In the genomic region with DNA sequence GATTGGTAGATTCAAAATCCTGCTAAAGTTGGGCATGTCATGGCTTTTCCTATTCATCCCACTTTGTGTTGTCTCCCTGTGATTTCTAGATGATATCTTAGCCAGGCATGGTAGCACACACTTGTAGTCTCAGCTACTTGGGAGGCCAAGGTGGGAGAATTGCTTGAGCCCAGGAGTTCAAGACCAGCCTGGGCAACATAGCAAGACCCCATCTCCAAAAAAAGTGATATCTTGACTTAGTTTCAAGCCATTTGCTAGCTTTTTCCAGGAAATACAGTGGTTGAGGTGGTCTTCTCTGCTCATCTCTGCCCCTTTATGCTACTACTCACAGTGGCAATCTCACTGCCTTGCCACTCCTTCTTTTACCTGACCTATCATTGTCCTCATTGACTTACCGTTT, we compare ENCODE assay signal across 16 cellular contexts. TPM values are rescaled to one million over a fixed set of nuclear protein-coding genes. Genes with fewer than 3 reads are reported as not detected.
DNase-seq lines count a peak whose midpoint lies in the region; ATAC-seq, FAIRE-seq and TF ChIP-seq lines count a peak whose summit lies in the region.
"Had no signal": no experiment of that assay in that cellular context is flagged by ENCODE, and none has a peak within 500 bp of the region (broad histone marks: within the 10 kb centered on the region; RNA-seq: fewer than 3 reads in every experiment).

No MANE protein-coding gene starts in this region.

- H3K4me1 Mint-ChIP-seq in T-helper 1 cell treated with Interleukin-12 subunit alpha and Interleukin-12 subunit beta and Interleukin-4 antibody, amounts not matched to agents 30 μg/mL and 1 μg/mL, for 36 hours (ENCODE audit: low read depth), result peaks cover 17% of the 10 kb centered on the region
- H3K4me1 Mint-ChIP-seq in activated naive CD4-positive, alpha-beta T cell treated with anti-CD3 and anti-CD28 coated beads for 36 hours (ENCODE audit: low read depth), result peaks cover 32% of the 10 kb centered on the region

- WGBS in K562 (ENCODE audit: insufficient coverage, low coverage, missing lambda C conversion rate), result 100% methylated on average over 1 of the region's 1 CpG

- H2AFZ ChIP-seq in K562 (ENCODE audit: low read depth, low read length), result no peak overlapping the region
- H2AFZ ChIP-seq: GM23248 had no signal

- no peak for FAIRE-seq in K562 (lab: Jason Lieb, UNC)
- FAIRE-seq: H54 had no signal

- H3K36me3 Mint-ChIP-seq in T-helper 1 cell treated with Interleukin-12 subunit alpha and Interleukin-12 subunit beta and Interleukin-4 antibody, amounts not matched to agents 30 μg/mL and 1 μg/mL, for 36 hours (ENCODE audit: low read depth), result peaks cover 66% of the 10 kb centered on the region
- peaks cover 52% of the 10 kb centered on the region for H3K36me3 Mint-ChIP-seq in activated naive CD4-positive, alpha-beta T cell treated with anti-CD3 and anti-CD28 coated beads for 36 hours (ENCODE audit: low read depth)

- H3K9me3 Mint-ChIP-seq in T-helper 1 cell treated with Interleukin-12 subunit alpha and Interleukin-12 subunit beta and Interleukin-4 antibody, amounts not matched to agents 30 μg/mL and 1 μg/mL, for 36 hours, result no peaks in the 10 kb centered on the region
- H3K9me3 Mint-ChIP-seq in activated naive CD4-positive, alpha-beta T cell treated with anti-CD3 and anti-CD28 coated beads for 36 hours, result no peaks in the 10 kb centered on the region
- H3K9me3 Mint-ChIP-seq: CD14-positive monocyte had no signal

- no peak for TF ChIP-seq RAD21 in K562 (CRISPR knock-in tag; conservative IDR thresholded peaks at IDR 0.05 in 1 of 2, IDR thresholded peaks at IDR 0.05 in 1 of 2)

- TF ChIP-seq CTCF in HEK293 (tag by site-specific recombination; IDR thresholded peaks at IDR 0.05) (no peak), K562 (IDR thresholded peaks at IDR 0.05 in 2 of 3, conservative IDR thresholded peaks at IDR 0.05 in 1 of 3; ENCODE audit: insufficient read depth in 2 of 3, low read depth in 1 of 3, low read length in 3 of 3) (no peak), vagina (IDR thresholded peaks at IDR 0.05) (no peak)

- H3K27me3 ChIP-seq in K562 (ENCODE audit: control insufficient read depth in 2 of 2, insufficient read depth in 2 of 2, low read length in 2 of 2) (no peaks in the 10 kb centered on the region), vagina (no peaks in the 10 kb centered on the region)

- H3K9me1 ChIP-seq in K562 (ENCODE audit: control insufficient read depth, insufficient read depth, low read length), result peaks cover 3% of the 10 kb centered on the region

- no peaks in the 10 kb centered on the region for H3K4me1 ChIP-seq in HEK293 (ENCODE audit: control insufficient read depth, insufficient read depth, low read length)
- H3K4me1 ChIP-seq in K562 (replicated peaks in 1 of 2; ENCODE audit: control insufficient read depth in 2 of 2, insufficient read depth in 2 of 2, low read length in 2 of 2), result peaks cover 0 to 7% of the 10 kb centered on the region in 2 experiments; a peak in 1 of 5 replicates
- no peaks in the 10 kb centered on the region for H3K4me1 ChIP-seq in vagina

- intact Hi-C loops in activated naive CD4-positive, alpha-beta T cell treated with anti-CD3 and anti-CD28 coated beads for 36 hours (cut with micrococcal nuclease), result no loop called here
- intact Hi-C loops in K562 (cut with micrococcal nuclease), result no loop called here
- intact Hi-C loops in vagina (cut with DNase I), result no loop called here

- no peak overlapping the region for H3K4me3 Mint-ChIP-seq in T-helper 1 cell treated with Interleukin-12 subunit alpha and Interleukin-12 subunit beta and Interleukin-4 antibody, amounts not matched to agents 30 μg/mL and 1 μg/mL, for 36 hours
- H3K4me3 Mint-ChIP-seq in activated naive CD4-positive, alpha-beta T cell treated with anti-CD3 and anti-CD28 coated beads for 36 hours, result no peak overlapping the region
- H3K4me3 Mint-ChIP-seq: CD14-positive monocyte had no signal

- no peak for TF ChIP-seq POLR2A in K562 (conservative IDR thresholded peaks at IDR 0.05)
- no peak for TF ChIP-seq POLR2A in vagina (IDR thresholded peaks at IDR 0.05)

- in situ Hi-C loops in K562 (cut with MboI), result no loop called here

- BruUV-seq in K562 (replicated peaks; lab: Mats Ljungman, UMichigan), result no TSS peak

- H3K4me3 ChIP-seq in HEK293 (ENCODE audit: low read depth, low read length) (no peak overlapping the region), K562 (no peak overlapping the region), vagina (no peak overlapping the region)
- H3K4me3 ChIP-seq: GM23248 had no signal

- no peak overlapping the region for H3K4me2 ChIP-seq in K562 (ENCODE audit: insufficient read depth, low read length)

- H4K20me1 ChIP-seq in K562 (replicated peaks; ENCODE audit: control insufficient read depth, insufficient read depth, low read length), result peaks cover 11% of the 10 kb centered on the region

- H3K36me3 ChIP-seq in HEK293 (ENCODE audit: control insufficient read depth in 2 of 2, insufficient read depth in 1 of 2, low read length in 2 of 2) (peaks cover 61 to 100% of the 10 kb centered on the region in 2 experiments), K562 (ENCODE audit: control insufficient read depth, insufficient read depth, low read length) (peaks cover 100% of the 10 kb centered on the region), vagina (peaks cover 20 to 84% of the 10 kb centered on the region in 2 donors)

- peak overlapping the region; percentile 55 for H3K27ac Mint-ChIP-seq in T-helper 1 cell treated with Interleukin-12 subunit alpha and Interleukin-12 subunit beta and Interleukin-4 antibody, amounts not matched to agents 30 μg/mL and 1 μg/mL, for 36 hours
- H3K27ac Mint-ChIP-seq in activated naive CD4-positive, alpha-beta T cell treated with anti-CD3 and anti-CD28 coated beads for 36 hours, result peak overlapping the region; percentile 38

- no peaks in the 10 kb centered on the region for H3K27me3 Mint-ChIP-seq in T-helper 1 cell treated with Interleukin-12 subunit alpha and Interleukin-12 subunit beta and Interleukin-4 antibody, amounts not matched to agents 30 μg/mL and 1 μg/mL, for 36 hours (ENCODE audit: low read depth)
- H3K27me3 Mint-ChIP-seq in activated naive CD4-positive, alpha-beta T cell treated with anti-CD3 and anti-CD28 coated beads for 36 hours (ENCODE audit: low read depth), result no peaks in the 10 kb centered on the region

- no peak overlapping the region for H3K9ac ChIP-seq in K562 (ENCODE audit: insufficient read depth in 1 of 2, low read depth in 2 of 2, low read length in 2 of 2)
- H3K9ac ChIP-seq: GM23248 had no signal

- H3K27ac ChIP-seq in HEK293 (ENCODE audit: extremely low read depth, low read depth, low read length) (no peak overlapping the region), K562 (ENCODE audit: extremely low read depth, low read depth, low read length) (no peak overlapping the region), vagina (no peak overlapping the region)
- H3K27ac ChIP-seq: 22Rv1, GM23248 had no signal

- no peaks in the 10 kb centered on the region for H3K79me2 ChIP-seq in K562 (ENCODE audit: control insufficient read depth, insufficient read depth, low read length)

- H3K9me3 ChIP-seq in HEK293 (ENCODE audit: control insufficient read depth, insufficient read depth, low read depth, low read length), result no peaks in the 10 kb centered on the region
- H3K9me3 ChIP-seq in K562 (replicated peaks; ENCODE audit: control insufficient read depth, insufficient read depth, low read depth, low read length), result no peaks in the 10 kb centered on the region
- H3K9me3 ChIP-seq in vagina, result no peaks in the 10 kb centered on the region

- no peak for TF ChIP-seq EP300 in K562 (IDR thresholded peaks at IDR 0.05; ENCODE audit: low read length)

- CTCF ChIA-PET in activated naive CD4-positive, alpha-beta T cell treated with anti-CD3 and anti-CD28 coated beads for 36 hours (lab: Charles Lee), result no interaction called here
- CTCF ChIA-PET in HEK293 (lab: Yijun Ruan, JAX), result interaction anchor here (1.0 kb wide), 1 partner anchor 12 kb away, joined by 3 read pairs; no protein-coding TSS in a partner anchor
- CTCF ChIA-PET in K562 (lab: Yijun Ruan, JAX; ENCODE audit: low intra/inter-chr PET ratio), result no interaction called here

- POLR2A ChIA-PET in HEK293 (lab: Yijun Ruan, JAX), result no interaction called here
- POLR2A ChIA-PET in K562 (lab: Yijun Ruan, JAX), result interaction anchor here (1.7 kb wide), 1 partner anchor 10 kb away, joined by 5 read pairs; no protein-coding TSS in a partner anchor

- DNase-seq in T-helper 1 cell (no peak), K562 (ENCODE audit: extremely low read depth in 1 of 4, low spot score in 3 of 4) (no peak), iPS-NIHi7 (ENCODE audit: extremely low spot score) (no peak), vagina (ENCODE audit: extremely low spot score in 2 of 2) (no peak)
- DNase-seq in activated naive CD4-positive, alpha-beta T cell treated with anti-CD3 and anti-CD28 coated beads for 36 hours, result no peak
- DNase-seq in activated naive CD4-positive, alpha-beta T cell treated with anti-CD3 and anti-CD28 coated beads, Interleukin-2, amount 50 U/mL, for 16 hours, result no peak
- DNase-seq: DMS53 had no signal

- ATAC-seq in K562, result no peak
- ATAC-seq: HCT116 had no signal

RNA-seq across cellular contexts. Expression of a gene that starts 12.3 kb away (rescaled TPM):
- 100 to 1,000 TPM; 204 to 219 TPM for total RNA-seq in activated naive CD4-positive, alpha-beta T cell treated with anti-CD3 and anti-CD28 coated beads for 36 hours
- 73.9 and 115 TPM in 2 replicates for total RNA-seq in K562 (2011; cell fraction: chromatin; rRNA removed; ENCODE audit: low replicate concordance)
- total RNA-seq in K562 (2011; cell fraction: nucleolus; rRNA removed), result 87.5 and 93.4 TPM in 2 replicates
- total RNA-seq in K562 (2011; cell fraction: nucleoplasm; rRNA removed), result 74.8 and 85.6 TPM in 2 replicates
- total RNA-seq in K562 (2014; rRNA removed) (182 and 218 TPM in 2 replicates), K562 (2014; rRNA removed; fragmentation: Illumina TruSeq; extraction: Trizol) (194 and 200 TPM in 2 replicates), K562 (2015; rRNA removed; fragmentation: Illumina TruSeq; extraction: Trizol) (167 and 172 TPM in 2 replicates), K562 (2021) (140 and 143 TPM in 2 replicates), vagina (80.3 TPM)
- polyA plus RNA-seq in K562 (2011; rRNA removed) (239 and 276 TPM in 2 replicates), K562 (2014; fragmentation: Illumina TruSeq; extraction: Trizol) (200 and 240 TPM in 2 replicates), K562 (2014; fragmentation: Nextera tagmentation; extraction: Ambion mirVana) (100 to 1,000 TPM; 447 to 492 TPM), K562 (2014; rRNA removed) (234 and 245 TPM in 2 replicates)
- 257 and 270 TPM in 2 replicates for polyA plus RNA-seq in K562 (2011; cell fraction: cytosol; rRNA removed)
- 237 and 330 TPM in 2 replicates for polyA plus RNA-seq in K562 (2011; cell fraction: nucleus; rRNA removed)
- polyA plus RNA-seq in K562 (2012), result 159 and 456 TPM in 2 replicates
- polyA minus RNA-seq in K562 (2011; rRNA and poly(A)+ RNA removed), result 100 and 110 TPM in 2 replicates
- polyA minus RNA-seq in K562 (2011; cell fraction: cytosol; rRNA and poly(A)+ RNA removed), result 55.1 and 55.3 TPM in 2 replicates
- polyA minus RNA-seq in K562 (2011; cell fraction: nucleus; rRNA and poly(A)+ RNA removed), result 26.4 and 58.1 TPM in 2 replicates

RNA-seq across cellular contexts. Expression of a gene that starts 39.4 kb away (rescaled TPM):
- total RNA-seq in activated naive CD4-positive, alpha-beta T cell treated with anti-CD3 and anti-CD28 coated beads for 36 hours, result 100 to 1,000 TPM; 154 to 164 TPM
- total RNA-seq in K562 (2011; cell fraction: chromatin; rRNA removed; ENCODE audit: low replicate concordance), result 517 and 814 TPM in 2 replicates
- 239 and 272 TPM in 2 replicates for total RNA-seq in K562 (2011; cell fraction: nucleolus; rRNA removed)
- 345 and 418 TPM in 2 replicates for total RNA-seq in K562 (2011; cell fraction: nucleoplasm; rRNA removed)
- 83.6 and 98.6 TPM in 2 replicates for total RNA-seq in K562 (2014; rRNA removed)
- 112 and 113 TPM in 2 replicates for total RNA-seq in K562 (2014; rRNA removed; fragmentation: Illumina TruSeq; extraction: Trizol)
- total RNA-seq in K562 (2015; rRNA removed; fragmentation: Illumina TruSeq; extraction: Trizol), result 119 and 121 TPM in 2 replicates
- total RNA-seq in K562 (2021), result 175 and 181 TPM in 2 replicates
- polyA plus RNA-seq in K562 (2011; rRNA removed), result 136 and 245 TPM in 2 replicates
- 207 and 210 TPM in 2 replicates for polyA plus RNA-seq in K562 (2011; cell fraction: cytosol; rRNA removed)
- 551 and 619 TPM in 2 replicates for polyA plus RNA-seq in K562 (2011; cell fraction: nucleus; rRNA removed)
- polyA plus RNA-seq in K562 (2012), result 126 and 178 TPM in 2 replicates
- polyA plus RNA-seq in K562 (2014; fragmentation: Illumina TruSeq; extraction: Trizol), result 193 and 245 TPM in 2 replicates
- 10 to 100 TPM; 75.0 to 92.3 TPM for polyA plus RNA-seq in K562 (2014; fragmentation: Nextera tagmentation; extraction: Ambion mirVana)
- polyA plus RNA-seq in K562 (2014; rRNA removed), result 141 and 180 TPM in 2 replicates
- 274 and 299 TPM in 2 replicates for polyA minus RNA-seq in K562 (2011; rRNA and poly(A)+ RNA removed)
- polyA minus RNA-seq in K562 (2011; cell fraction: cytosol; rRNA and poly(A)+ RNA removed), result 75.8 and 76.5 TPM in 2 replicates
- polyA minus RNA-seq in K562 (2011; cell fraction: nucleus; rRNA and poly(A)+ RNA removed), result 217 and 391 TPM in 2 replicates
- 75.9 TPM for total RNA-seq in vagina

RNA-seq across cellular contexts. Expression of a gene that starts 54.0 kb away (rescaled TPM):
- total RNA-seq in activated naive CD4-positive, alpha-beta T cell treated with anti-CD3 and anti-CD28 coated beads for 36 hours, result not detected
- total RNA-seq in K562 (2011; cell fraction: chromatin; rRNA removed; ENCODE audit: low replicate concordance), result not detected in 2 replicates
- total RNA-seq in K562 (2011; cell fraction: nucleolus; rRNA removed), result not detected in 2 replicates
- total RNA-seq in K562 (2011; cell fraction: nucleoplasm; rRNA removed), result not detected in 2 replicates
- total RNA-seq in K562 (2014; rRNA removed), result not detected in 2 replicates
- total RNA-seq in K562 (2014; rRNA removed; fragmentation: Illumina TruSeq; extraction: Trizol), result not detected in 2 replicates
- total RNA-seq in K562 (2015; rRNA removed; fragmentation: Illumina TruSeq; extraction: Trizol), result not detected in 2 replicates
- not detected in 2 replicates for total RNA-seq in K562 (2021)
- not detected in 2 replicates for polyA plus RNA-seq in K562 (2011; rRNA removed)
- not detected in 2 replicates for polyA plus RNA-seq in K562 (2011; cell fraction: cytosol; rRNA removed)
- not detected in 2 replicates for polyA plus RNA-seq in K562 (2011; cell fraction: nucleus; rRNA removed)
- not detected in 2 replicates for polyA plus RNA-seq in K562 (2012)
- not detected in 2 replicates for polyA plus RNA-seq in K562 (2014; fragmentation: Illumina TruSeq; extraction: Trizol)
- polyA plus RNA-seq in K562 (2014; fragmentation: Nextera tagmentation; extraction: Ambion mirVana), result not detected
- polyA plus RNA-seq in K562 (2014; rRNA removed), result not detected in 2 replicates
- polyA minus RNA-seq in K562 (2011; rRNA and poly(A)+ RNA removed), result not detected in 2 replicates
- polyA minus RNA-seq in K562 (2011; cell fraction: cytosol; rRNA and poly(A)+ RNA removed), result not detected in 2 replicates
- polyA minus RNA-seq in K562 (2011; cell fraction: nucleus; rRNA and poly(A)+ RNA removed), result not detected in 2 replicates
- total RNA-seq in vagina, result not detected
- total RNA-seq: A673, GM23248 had no signal
- polyA plus RNA-seq: BJ, CD14-positive monocyte, GM23248 had no signal
